20 cellular contexts compared by ENCODE assay signal in genomic region chr10:112022196-112022595, GRCh38.
"Had no signal": no experiment of that assay in that cellular context is flagged by ENCODE, and none has a peak within 500 bp of the region (broad histone marks: within the 10 kb centered on the region; RNA-seq: fewer than 3 reads in every experiment).

No MANE protein-coding gene starts in this region.

- H3K4me3 ChIP-seq: adrenal gland, esophagus squamous epithelium, gastroesophageal sphincter, lower lobe of right lung, tibial artery had no signal

- H3K27ac ChIP-seq: adrenal gland, esophagus squamous epithelium, gastroesophageal sphincter, lower lobe of right lung, tibial artery, VCaP had no signal

- DNase-seq: activated CD4-positive, alpha-beta T cell treated with anti-CD3 and anti-CD28 coated beads for 1 hour; activated CD4-positive, alpha-beta T cell treated with anti-CD3 and anti-CD28 coated beads, Interleukin-2, amount 50 U/mL, for 1 hour; activated CD8-positive, alpha-beta memory T cell treated with anti-CD3 and anti-CD28 coated beads for 24 hours; activated CD8-positive, alpha-beta memory T cell treated with anti-CD3 and anti-CD28 coated beads, Interleukin-2, amount 50 U/mL, for 48 hours; activated naive CD4-positive, alpha-beta T cell; activated T-cell treated with anti-CD3 and anti-CD28 coated beads, Interleukin-2, amount 50 U/mL, for 4 hours; adrenal gland; effector memory CD4-positive, alpha-beta T cell; esophagus squamous epithelium; head of caudate nucleus; kidney; lower lobe of right lung; naive thymus-derived CD4-positive, alpha-beta T cell; posterior cingulate gyrus; small intestine; stimulated activated CD4-positive, alpha-beta T cell treated with anti-CD3 and anti-CD28 coated beads, Interleukin-2, amount 100 ng/mL, for 24 hours; stimulated activated naive CD8-positive, alpha-beta T cell treated with anti-CD3 and anti-CD28 coated beads, Interleukin-15, amount 100 ng/mL, for 72 hours; tibial artery had no signal

- H3K9me3 ChIP-seq: adrenal gland, esophagus squamous epithelium, gastroesophageal sphincter, lower lobe of right lung, tibial artery had no signal

- H3K4me1 ChIP-seq: adrenal gland, esophagus squamous epithelium, gastroesophageal sphincter, lower lobe of right lung, tibial artery had no signal

- H3K27me3 ChIP-seq: adrenal gland, esophagus squamous epithelium, gastroesophageal sphincter, tibial artery had no signal

- H3K36me3 ChIP-seq: adrenal gland, esophagus squamous epithelium, gastroesophageal sphincter, lower lobe of right lung, tibial artery had no signal
